12 cellular contexts compared by ENCODE assay signal in genomic region chr1:205243355-205244191, GRCh38.
"Had no signal": no experiment of that assay in that cellular context is flagged by ENCODE, and none has a peak within 500 bp of the region (broad histone marks: within the 10 kb centered on the region; RNA-seq: fewer than 3 reads in every experiment).

No MANE protein-coding gene starts in this region.

- H3K4me3 ChIP-seq: esophagus muscularis mucosa, lung, upper lobe of left lung had no signal

- H3K9me3 ChIP-seq: esophagus muscularis mucosa, upper lobe of left lung had no signal

- H3K27ac ChIP-seq: esophagus muscularis mucosa, upper lobe of left lung had no signal

- FAIRE-seq: small intestine had no signal

- DNase-seq: activated CD4-positive, alpha-beta T cell treated with anti-CD3 and anti-CD28 coated beads, Interleukin-2, amount 50 U/mL, for 1 hour; activated T-cell treated with anti-CD3 and anti-CD28 coated beads, Interleukin-2, amount 50 U/mL, for 1 hour; anterior cingulate cortex; glutamatergic neuron; left colon; midbrain; small intestine; upper lobe of left lung had no signal

- H3K27me3 ChIP-seq: esophagus muscularis mucosa, upper lobe of left lung had no signal

- ATAC-seq: left colon; stimulated activated effector memory CD8-positive, alpha-beta T cell treated with anti-CD3 and anti-CD28 coated beads, Interleukin-12 subunit alpha, Interleukin-12 subunit beta, amount 100 ng/mL, for 72 hours; WTC11 had no signal
